25 cellular contexts compared by ENCODE assay signal in genomic region chr7:123115331-123115730, GRCh38.
"Had no signal": no experiment of that assay in that cellular context is flagged by ENCODE, and none has a peak within 500 bp of the region (broad histone marks: within the 10 kb centered on the region; RNA-seq: fewer than 3 reads in every experiment).

No MANE protein-coding gene starts in this region.

- H3K4me3 Mint-ChIP-seq: naive thymus-derived CD4-positive, alpha-beta T cell; natural killer cell treated with Interleukin-12 subunit alpha and Interleukin-12 subunit beta and Interleukin-15 and Interleukin-18, amount 100 ng/mL, for 72 hours; stimulated activated effector memory CD8-positive, alpha-beta T cell treated with anti-CD3 and anti-CD28 coated beads, Interleukin-12 subunit alpha, Interleukin-12 subunit beta, amount 100 ng/mL, for 72 hours; stimulated activated naive CD8-positive, alpha-beta T cell treated with anti-CD3 and anti-CD28 coated beads, Interleukin-15, Interleukin-2, amounts not matched to agents 100 ng/mL and 50 ng/mL, for 24 hours had no signal

- H3K36me3 ChIP-seq: left lung, lower lobe of right lung, pancreas, prostate gland, spleen, suprapubic skin, thoracic aorta, tibial artery, upper lobe of right lung had no signal

- H3K27ac ChIP-seq: left lung, lower lobe of right lung, pancreas, prostate gland, spleen, suprapubic skin, thoracic aorta, tibial artery, upper lobe of right lung had no signal

- H3K4me1 ChIP-seq: left lung, lower lobe of right lung, pancreas, prostate gland, spleen, suprapubic skin, tibial artery, upper lobe of right lung had no signal

- H3K4me3 ChIP-seq: left lung, lower lobe of right lung, pancreas, prostate gland, spleen, suprapubic skin, thoracic aorta, tibial artery, upper lobe of right lung had no signal

- H3K36me3 Mint-ChIP-seq: naive thymus-derived CD4-positive, alpha-beta T cell; stimulated activated effector memory CD8-positive, alpha-beta T cell treated with anti-CD3 and anti-CD28 coated beads, Interleukin-12 subunit alpha, Interleukin-12 subunit beta, amount 100 ng/mL, for 72 hours had no signal

- H3K4me1 Mint-ChIP-seq: naive thymus-derived CD4-positive, alpha-beta T cell; stimulated activated effector memory CD8-positive, alpha-beta T cell treated with anti-CD3 and anti-CD28 coated beads, Interleukin-12 subunit alpha, Interleukin-12 subunit beta, amount 100 ng/mL, for 72 hours had no signal

- H3K27me3 ChIP-seq: left lung, pancreas, spleen, suprapubic skin, tibial artery, upper lobe of right lung had no signal

- H3K27ac Mint-ChIP-seq: naive thymus-derived CD4-positive, alpha-beta T cell; natural killer cell treated with Interleukin-12 subunit alpha and Interleukin-12 subunit beta and Interleukin-15 and Interleukin-18, amount 100 ng/mL, for 72 hours; stimulated activated effector memory CD8-positive, alpha-beta T cell treated with anti-CD3 and anti-CD28 coated beads, Interleukin-12 subunit alpha, Interleukin-12 subunit beta, amount 100 ng/mL, for 72 hours; stimulated activated naive CD8-positive, alpha-beta T cell treated with anti-CD3 and anti-CD28 coated beads, Interleukin-15, Interleukin-2, amounts not matched to agents 100 ng/mL and 50 ng/mL, for 24 hours had no signal

- H3K27me3 Mint-ChIP-seq: naive thymus-derived CD4-positive, alpha-beta T cell; natural killer cell treated with Interleukin-12 subunit alpha and Interleukin-12 subunit beta and Interleukin-15 and Interleukin-18, amount 100 ng/mL, for 72 hours; stimulated activated naive CD8-positive, alpha-beta T cell treated with anti-CD3 and anti-CD28 coated beads, Interleukin-15, Interleukin-2, amounts not matched to agents 100 ng/mL and 50 ng/mL, for 24 hours had no signal

- H3K9me3 ChIP-seq: left lung, lower lobe of right lung, pancreas, prostate gland, suprapubic skin, thoracic aorta, upper lobe of right lung had no signal

- DNase-seq: hippocampal formation; kidney glomerular epithelial cell; left colon; left lung; lower lobe of right lung; mammary epithelial cell; mesenchymal stem cell; naive thymus-derived CD4-positive, alpha-beta T cell; pancreas; posterior cingulate gyrus; retina; right cardiac atrium; small intestine; spleen; stimulated activated CD4-positive, alpha-beta T cell treated with anti-CD3 and anti-CD28 coated beads, Interleukin-4, amount 100 ng/mL, for 24 hours; stimulated activated naive CD4-positive, alpha-beta T cell; tibial artery; trophoblast cell; upper lobe of right lung had no signal
